11 cellular contexts compared by ENCODE assay signal in genomic region chr13:41455725-41456419, GRCh38. TPM values are rescaled to one million over a fixed set of nuclear protein-coding genes. Genes with fewer than 3 reads are reported as not detected.
DNase-seq lines count a peak whose midpoint lies in the region; ATAC-seq, FAIRE-seq and TF ChIP-seq lines count a peak whose summit lies in the region.
"Had no signal": no experiment of that assay in that cellular context is flagged by ENCODE, and none has a peak within 500 bp of the region (broad histone marks: within the 10 kb centered on the region; RNA-seq: fewer than 3 reads in every experiment).

No MANE protein-coding gene starts in this region.

- peak overlapping the region; percentile 85 to 96 (median 95) for H3K27ac Mint-ChIP-seq in CD4-positive, CD25-positive, alpha-beta regulatory T cell
- peak overlapping the region; percentile 25 for H3K27ac Mint-ChIP-seq in activated CD4-positive, alpha-beta memory T cell treated with anti-CD3 and anti-CD28 coated beads for 36 hours

- no peak for TF ChIP-seq EP300 in A549 (IDR thresholded peaks at IDR 0.05)

- peaks cover 12% of the 10 kb centered on the region for H3K36me3 ChIP-seq in CD4-positive, CD25-positive, alpha-beta regulatory T cell (ENCODE audit: control insufficient read depth, insufficient read depth, low read length)
- H3K36me3 ChIP-seq: adrenal gland had no signal

- CTCF ChIA-PET in A549 (lab: Yijun Ruan, JAX), result no interaction called here
- CTCF ChIA-PET in activated CD4-positive, alpha-beta memory T cell treated with anti-CD3 and anti-CD28 coated beads for 36 hours (lab: Charles Lee), result interaction anchor here (1.7 kb wide), 1 partner anchor 99 kb away, joined by 7 read pairs; no protein-coding TSS in a partner anchor

- peak overlapping the region; percentile 82 to 94 (median 88) for H3K4me3 Mint-ChIP-seq in CD4-positive, CD25-positive, alpha-beta regulatory T cell
- H3K4me3 Mint-ChIP-seq in activated CD4-positive, alpha-beta memory T cell treated with anti-CD3 and anti-CD28 coated beads for 36 hours, result peak overlapping the region; percentile 49

- H3K4me1 ChIP-seq in A549, result no peaks in the 10 kb centered on the region
- peaks cover 25% of the 10 kb centered on the region for H3K4me1 ChIP-seq in CD4-positive, CD25-positive, alpha-beta regulatory T cell (ENCODE audit: control insufficient read depth, insufficient read depth, low read length, poor library complexity, severe bottlenecking)

- TF ChIP-seq POLR2A in A549 (IDR thresholded peaks at IDR 0.05; ENCODE audit: low read length), result no peak

- H3K27me3 ChIP-seq in CD4-positive, CD25-positive, alpha-beta regulatory T cell (ENCODE audit: control insufficient read depth, insufficient read depth, low read length), result no peaks in the 10 kb centered on the region
- H3K27me3 ChIP-seq: adrenal gland had no signal

- peak in 1 of 2 experiments; percentile 28; a peak in 2 of 6 replicates for ATAC-seq in A549
- ATAC-seq in CD4-positive, CD25-positive, alpha-beta regulatory T cell (ENCODE audit: low read depth in 2 of 2), result no peak
- ATAC-seq: K562 had no signal

- H3K9me3 Mint-ChIP-seq in CD4-positive, CD25-positive, alpha-beta regulatory T cell, result peaks cover 0 to 8% (median 1%) of the 10 kb centered on the region in 7 donors
- H3K9me3 Mint-ChIP-seq in activated CD4-positive, alpha-beta memory T cell treated with anti-CD3 and anti-CD28 coated beads for 36 hours, result peaks cover 13% of the 10 kb centered on the region

- peaks cover 9% of the 10 kb centered on the region for H3K27me3 Mint-ChIP-seq in CD4-positive, CD25-positive, alpha-beta regulatory T cell
- H3K27me3 Mint-ChIP-seq in activated CD4-positive, alpha-beta memory T cell treated with anti-CD3 and anti-CD28 coated beads for 36 hours, result peaks cover 2% of the 10 kb centered on the region

- H3K4me3 ChIP-seq in A549, result no peak overlapping the region
- no peak overlapping the region for H3K4me3 ChIP-seq in CD4-positive, CD25-positive, alpha-beta regulatory T cell (ENCODE audit: low read depth, low read length)
- H3K4me3 ChIP-seq: K562 had no signal

- H3K9me3 ChIP-seq in A549, result no peaks in the 10 kb centered on the region
- no peaks in the 10 kb centered on the region for H3K9me3 ChIP-seq in CD4-positive, CD25-positive, alpha-beta regulatory T cell (ENCODE audit: control insufficient read depth in 2 of 2, low read length in 2 of 2)
- H3K9me3 ChIP-seq: adrenal gland had no signal

- POLR2A ChIA-PET in A549 (lab: Yijun Ruan, JAX), result no interaction called here
- POLR2A ChIA-PET in activated CD4-positive, alpha-beta memory T cell treated with anti-CD3 and anti-CD28 coated beads for 36 hours (lab: Charles Lee), result interaction anchor here (2.0 kb wide), 1 partner anchor 9 kb away, joined by 11 read pairs; no protein-coding TSS in a partner anchor

- intact Hi-C loops in activated CD4-positive, alpha-beta memory T cell treated with anti-CD3 and anti-CD28 coated beads for 36 hours (cut with micrococcal nuclease), result loop anchor here (2.0 to 10.0 kb wide), 3 partner anchors 53 to 589 kb away; partner anchors contain the start of genes DGKH and WBP4

- no peak overlapping the region for H3K27ac ChIP-seq in A549
- no peak overlapping the region for H3K27ac ChIP-seq in CD4-positive, CD25-positive, alpha-beta regulatory T cell (ENCODE audit: insufficient read depth, low read length, poor library complexity, severe bottlenecking)
- H3K27ac ChIP-seq: adrenal gland had no signal

- H3K4me2 ChIP-seq in A549, result peak overlapping the region; percentile 38; the same call in 2 of the 3 replicates

- no peak for FAIRE-seq in A549 (lab: Jason Lieb, UNC)
- FAIRE-seq: islet of Langerhans, K562 had no signal

- no peak for TF ChIP-seq CTCF in A549 (IDR thresholded peaks at IDR 0.05)

- peak in 1 of 2 experiments; percentile 36 for DNase-seq in A549 (ENCODE audit: low read depth in 1 of 2, low spot score in 1 of 2)
- DNase-seq in CD4-positive, CD25-positive, alpha-beta regulatory T cell, result peak in 1 of 3 donors; percentile 6
- DNase-seq in activated CD4-positive, alpha-beta memory T cell treated with anti-CD3 and anti-CD28 coated beads for 36 hours, result peak; percentile 19
- peak; percentile 1 for DNase-seq in inferior parietal cortex (ENCODE audit: extremely low spot score)
- no peak for DNase-seq in NCI-H1930 (lab: John Stamatoyannopoulos, UW)
- no peak for DNase-seq in epidermal melanocyte (ENCODE audit: insufficient read length, low spot score)
- no peak for DNase-seq in OCI-M2 (lab: John Stamatoyannopoulos, UW; ENCODE audit: unreplicated experiment)
- DNase-seq: adrenal gland, NCI-H187 had no signal

- peaks cover 20% of the 10 kb centered on the region for H3K36me3 Mint-ChIP-seq in CD4-positive, CD25-positive, alpha-beta regulatory T cell
- peaks cover 20% of the 10 kb centered on the region for H3K36me3 Mint-ChIP-seq in activated CD4-positive, alpha-beta memory T cell treated with anti-CD3 and anti-CD28 coated beads for 36 hours

- peaks cover 9 to 30% (median 22%) of the 10 kb centered on the region in 4 donors for H3K4me1 Mint-ChIP-seq in CD4-positive, CD25-positive, alpha-beta regulatory T cell
- H3K4me1 Mint-ChIP-seq in activated CD4-positive, alpha-beta memory T cell treated with anti-CD3 and anti-CD28 coated beads for 36 hours (ENCODE audit: low read depth), result peaks cover 32% of the 10 kb centered on the region

- 39% methylated on average over 19 of the region's 19 CpGs for WGBS in A549 (ENCODE audit: missing lambda C conversion rate)

- TF ChIP-seq RAD21 in A549 (conservative IDR thresholded peaks at IDR 0.05 in 1 of 2, IDR thresholded peaks at IDR 0.05 in 1 of 2), result no peak

TF ChIP-seq in A549, 52 proteins besides CTCF, POLR2A, EP300 and RAD21:
- TF ChIP-seq CHD2 (IDR thresholded peaks at IDR 0.05; ENCODE audit: low read length, partially characterized antibody) (no peak), ATOH8 (CRISPR knock-in tag; IDR thresholded peaks at IDR 0.05; ENCODE audit: low read depth) (no peak), NPAS2 (CRISPR knock-in tag; IDR thresholded peaks at IDR 0.05; ENCODE audit: borderline replicate concordance) (no peak), RFX5 (IDR thresholded peaks at IDR 0.05) (no peak), PBX3 (IDR thresholded peaks at IDR 0.05) (no peak), RNF2 (IDR thresholded peaks at IDR 0.05; ENCODE audit: borderline replicate concordance, low read depth) (no peak)

RNA-seq across cellular contexts. Expression of gene RGCC, which starts 1.5 kb away (rescaled TPM):
- polyA plus RNA-seq in A549 (2011; rRNA removed) (1.3 and 2.2 TPM in 2 replicates), A549 (2017; fragmentation: RNase III; extraction: RNeasy Plus Mini Kit Qiagen cat#74134 plus additional on column Dnase treatment) (0.24 to 0.46 TPM (median 0.43 TPM) in 3 replicates)
- polyA plus RNA-seq in A549 (2012; cell fraction: cytosol; rRNA removed), result 0.73 and 0.75 TPM in 2 replicates
- polyA plus RNA-seq in A549 (2012; cell fraction: nucleus; rRNA removed), result 0.65 and 0.70 TPM in 2 replicates
- 0.49 and 0.62 TPM in 2 replicates for polyA minus RNA-seq in A549 (2011; rRNA and poly(A)+ RNA removed)
- total RNA-seq in CD4-positive, CD25-positive, alpha-beta regulatory T cell, result 370 TPM
- 100 to 1,000 TPM; 101 to 179 (median 128) TPM for polyA plus RNA-seq in CD4-positive, CD25-positive, alpha-beta regulatory T cell
- 10 to 100 TPM; 94.8 to 96.8 TPM for total RNA-seq in activated CD4-positive, alpha-beta memory T cell treated with anti-CD3 and anti-CD28 coated beads for 36 hours

Comparison
In these comparisons a context has a peak if more than half of its experiments do, and no peak if none do; other contexts are left out.
1. DNase-seq: peak in activated CD4-positive, alpha-beta memory T cell treated with anti-CD3 and anti-CD28 coated beads for 36 hours (single experiment) and inferior parietal cortex (single experiment); none in NCI-H1930 (0 of 2), epidermal melanocyte (single experiment) and OCI-M2 (single experiment).